In the genomic region with DNA sequence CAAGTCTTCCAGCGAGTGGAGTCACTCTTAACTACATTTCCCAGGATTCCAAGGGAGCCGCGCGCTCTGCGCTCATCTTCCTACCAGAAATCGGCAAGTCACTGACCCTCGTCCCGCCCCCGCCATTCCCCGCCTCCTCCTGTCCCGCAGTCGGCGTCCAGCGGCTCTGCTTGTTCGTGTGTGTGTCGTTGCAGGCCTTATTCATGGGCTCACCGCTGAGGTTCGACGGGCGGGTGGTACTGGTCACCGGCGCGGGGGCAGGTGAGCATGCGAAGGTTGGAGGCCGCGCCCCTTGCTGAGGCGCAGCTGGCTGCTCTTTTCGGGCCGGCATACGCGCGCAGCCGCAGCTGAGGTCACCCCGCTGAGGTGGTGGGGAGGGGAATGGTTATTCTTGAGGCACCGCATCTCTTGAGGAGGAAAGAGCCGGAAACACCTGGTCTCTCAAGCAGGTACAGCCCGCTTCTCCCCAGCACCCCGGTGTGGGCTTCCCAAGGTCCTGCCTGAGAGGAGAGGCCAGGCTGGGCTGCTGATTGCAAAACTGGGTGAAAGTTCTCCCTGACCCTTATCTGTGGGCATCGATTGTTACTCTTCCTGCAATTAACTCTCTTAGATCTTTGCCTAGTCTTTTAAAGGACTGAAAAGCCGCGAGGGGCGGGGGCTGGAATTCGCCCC, we compare ENCODE assay signal across 1 cellular context.
TF ChIP-seq lines count a peak whose summit lies in the region.

HSD17B4 (plus strand) TSS at position 125 of the 672 bp plus-strand sequence; CDS start at position 204, 79 bp downstream.

TF ChIP-seq in SK-N-SH, 30 proteins besides CTCF, POLR2A, EP300 and RAD21 (continued from another document):
- no peak; the same call in 1 of the 2 replicates for TF ChIP-seq REST (IDR thresholded peaks at IDR 0.05; ENCODE audit: low read depth, low read length)
TF ChIP-seq in SK-N-SH: peak in this region for 6.
